ENCODE assay signal across 18 cellular contexts in genomic region chr3:42098171-42098570, GRCh38. TPM values are rescaled to one million over a fixed set of nuclear protein-coding genes. Genes with fewer than 3 reads are reported as not detected.
DNase-seq lines count a peak whose midpoint lies in the region; ATAC-seq, FAIRE-seq and TF ChIP-seq lines count a peak whose summit lies in the region.
"Had no signal": no experiment of that assay in that cellular context is flagged by ENCODE, and none has a peak within 500 bp of the region (broad histone marks: within the 10 kb centered on the region; RNA-seq: fewer than 3 reads in every experiment).

No MANE protein-coding gene starts in this region.

- no peaks in the 10 kb centered on the region for H3K36me3 ChIP-seq in esophagus muscularis mucosa
- H3K36me3 ChIP-seq: SJSA1 had no signal

- intact Hi-C loops in esophagus muscularis mucosa (cut with DNase I): loop anchor here (5.0 kb wide), 2 partner anchors 86 to 136 kb away; partner anchors contain the start of gene ULK4

- 61% methylated on average over 6 of the region's 6 CpGs for WGBS in esophagus muscularis mucosa

- TF ChIP-seq POLR2A in esophagus muscularis mucosa (IDR thresholded peaks at IDR 0.05; ENCODE audit: low read depth): no peak
- TF ChIP-seq POLR2A in GM12892 (IDR thresholded peaks at IDR 0.05; ENCODE audit: low read depth, low read length): no peak

- H3K36me3 Mint-ChIP-seq in HFFc6 (ENCODE audit: low read depth) (peaks cover 7% of the 10 kb centered on the region; the same call in 1 of the 2 replicates), T-helper 17 cell (ENCODE audit: low read depth) (no peaks in the 10 kb centered on the region), progenitor cell of endocrine pancreas (ENCODE audit: insufficient read depth) (no peaks in the 10 kb centered on the region)

- ATAC-seq in T-helper 17 cell: no peak
- ATAC-seq: left colon had no signal

- no peak for DNase-seq in HFFc6
- no peak for DNase-seq in T-helper 17 cell
- DNase-seq in esophagus muscularis mucosa (ENCODE audit: extremely low spot score): no peak
- no peak for DNase-seq in progenitor cell of endocrine pancreas (ENCODE audit: low spot score, unreplicated experiment)
- DNase-seq in GM12892 (ENCODE audit: insufficient read length): no peak
- no peak for DNase-seq in stimulated activated CD8-positive, alpha-beta memory T cell treated with anti-CD3 and anti-CD28 coated beads, Interleukin-4, amount 100 ng/mL, for 48 hours
- DNase-seq in globus pallidus (ENCODE audit: low spot score): no peak
- DNase-seq: activated CD4-positive, alpha-beta T cell treated with anti-CD3 and anti-CD28 coated beads, Interleukin-2, amount 10 ng/mL, durations not matched to agents 24 days and 14 days; activated T-cell treated with anti-CD3 and anti-CD28 coated beads for 4 hours; erythroblast; KG1; left colon; NCI-H1105 treated with DMSO at 0.1 percent for 48 hours; NCI-H446 treated with DMSO at 0.1 percent for 48 hours; T-helper 9 cell had no signal

- no peaks in the 10 kb centered on the region for H3K9me3 ChIP-seq in T-helper 17 cell (ENCODE audit: control insufficient read depth, low read length, poor library complexity, severe bottlenecking)
- no peaks in the 10 kb centered on the region for H3K9me3 ChIP-seq in esophagus muscularis mucosa
- H3K9me3 ChIP-seq: SJSA1 had no signal

- peak overlapping the region; percentile 12 to 74 (median 50) for H3K27ac ChIP-seq in esophagus muscularis mucosa (replicated peaks in 1 of 4)
- H3K27ac ChIP-seq: C4-2B, HL-60, SJSA1 had no signal

- no peak for FAIRE-seq in GM12892 (lab: Jason Lieb, UNC)

- no peak for TF ChIP-seq EP300 in esophagus muscularis mucosa (IDR thresholded peaks at IDR 0.05)

- H3K27me3 Mint-ChIP-seq in HFFc6 (ENCODE audit: insufficient read depth) (peaks cover 1% of the 10 kb centered on the region; the same call in 1 of the 2 replicates), T-helper 17 cell (no peaks in the 10 kb centered on the region), progenitor cell of endocrine pancreas (no peaks in the 10 kb centered on the region)
- H3K27me3 Mint-ChIP-seq: activated CD4-positive, alpha-beta T cell treated with anti-CD3 and anti-CD28 coated beads, Interleukin-2, amount 10 ng/mL, durations not matched to agents 24 days and 14 days had no signal

- H3K27ac Mint-ChIP-seq in HFFc6 (peak overlapping the region; percentile 28), T-helper 17 cell (peak overlapping the region; percentile 67), progenitor cell of endocrine pancreas (peak overlapping the region; percentile 12)

- H3K9me3 Mint-ChIP-seq in HFFc6 (no peaks in the 10 kb centered on the region), progenitor cell of endocrine pancreas (ENCODE audit: low read depth) (no peaks in the 10 kb centered on the region)
- H3K9me3 Mint-ChIP-seq: activated CD4-positive, alpha-beta T cell treated with anti-CD3 and anti-CD28 coated beads, Interleukin-2, amount 10 ng/mL, durations not matched to agents 24 days and 14 days had no signal

- H3K4me1 ChIP-seq in esophagus muscularis mucosa: peaks cover 81 to 87% (median 84%) of the 10 kb centered on the region in 4 donors

- H3K4me3 Mint-ChIP-seq in HFFc6 (no peak overlapping the region), T-helper 17 cell (no peak overlapping the region), progenitor cell of endocrine pancreas (ENCODE audit: low read depth) (no peak overlapping the region)
- H3K4me3 Mint-ChIP-seq: activated CD4-positive, alpha-beta T cell treated with anti-CD3 and anti-CD28 coated beads, Interleukin-2, amount 10 ng/mL, durations not matched to agents 24 days and 14 days had no signal

- TF ChIP-seq CTCF in HFFc6 (IDR thresholded peaks at IDR 0.05) (no peak), esophagus muscularis mucosa (IDR thresholded peaks at IDR 0.05) (no peak), progenitor cell of endocrine pancreas (IDR thresholded peaks at IDR 0.05; ENCODE audit: unreplicated experiment) (no peak)

- no peaks in the 10 kb centered on the region for H3K27me3 ChIP-seq in esophagus muscularis mucosa
- H3K27me3 ChIP-seq: SJSA1 had no signal

- no peak overlapping the region for H3K4me3 ChIP-seq in esophagus muscularis mucosa
- H3K4me3 ChIP-seq: SJSA1 had no signal

- H3K4me1 Mint-ChIP-seq in HFFc6 (ENCODE audit: low read depth): peaks cover 83% of the 10 kb centered on the region
- H3K4me1 Mint-ChIP-seq in T-helper 17 cell: peaks cover 26% of the 10 kb centered on the region
- H3K4me1 Mint-ChIP-seq in progenitor cell of endocrine pancreas (ENCODE audit: low read depth): peaks cover 14% of the 10 kb centered on the region

RNA-seq across cellular contexts. Expression of gene TRAK1, which starts 7.0 kb away (rescaled TPM):
- 10 to 100 TPM; 50.6 to 54.3 (median 52.3) TPM for total RNA-seq in HFFc6 (2021; fragmentation: NEBNext Ultra II Directional; extraction: Animal tissue kit (Norgen Biotek cat#: 25700))
- total RNA-seq in T-helper 17 cell (10 to 100 TPM; 22.6 to 23.8 TPM), esophagus muscularis mucosa (10 to 100 TPM; 45.7 to 74.8 (median 57.7) TPM), progenitor cell of endocrine pancreas (53.8 and 55.5 TPM in 2 replicates)
- 20.9 TPM for polyA plus RNA-seq in GM12892 (2012; ENCODE audit: missing spikeins)

Comparison
In these comparisons a context has a peak if more than half of its experiments do, and no peak if none do; other contexts are left out.
1. H3K27ac Mint-ChIP-seq: peak in every context shown above with its lines; median percentile 67 in T-helper 17 cell; 28 in HFFc6; 12 in progenitor cell of endocrine pancreas.